ENCODE assay signal across 21 cellular contexts in genomic region chr13:75404721-75405120, GRCh38.
"Had no signal": no experiment of that assay in that cellular context is flagged by ENCODE, and none has a peak within 500 bp of the region (broad histone marks: within the 10 kb centered on the region; RNA-seq: fewer than 3 reads in every experiment).

No MANE protein-coding gene starts in this region.

- H3K4me3 ChIP-seq: left lung, mucosa of descending colon had no signal

- H3K9me3 ChIP-seq: left lung, mucosa of descending colon, neutrophil had no signal

- H3K36me3 ChIP-seq: brain microvascular endothelial cell, left lung, neutrophil had no signal

- H3K9me3 Mint-ChIP-seq: activated T-helper 17 cell treated with anti-CD3 and anti-CD28 coated beads, Interleukin-2, amount 50 U/mL, for 72 hours; dendritic cell treated with granulocyte-macrophage colony-stimulating factor and Interleukin-4, amounts not matched to agents 40 ng/mL and 50 ng/mL, for 4 days; memory B cell had no signal

- H3K27me3 Mint-ChIP-seq: dendritic cell treated with granulocyte-macrophage colony-stimulating factor and Interleukin-4, amounts not matched to agents 40 ng/mL and 50 ng/mL, for 4 days had no signal

- H3K9ac ChIP-seq: parathyroid adenoma had no signal

- DNase-seq: activated CD4-positive, alpha-beta T cell treated with anti-CD3 and anti-CD28 coated beads, Interleukin-2, amount 50 U/mL, for 4 hours; activated naive CD4-positive, alpha-beta T cell treated with Interleukin-2 at 50 U/mL for 16 hours; anterior cingulate cortex; brain microvascular endothelial cell; cerebellar nuclear complex; effector memory CD4-positive, alpha-beta T cell; foreskin keratinocyte; left lung; mucosa of descending colon; naive thymus-derived CD8-positive, alpha-beta T cell; small intestine; stimulated activated CD4-positive, alpha-beta T cell treated with anti-CD3 and anti-CD28 coated beads, Interleukin-4, amount 100 ng/mL, for 4 hours; stimulated activated CD8-positive, alpha-beta memory T cell treated with anti-CD3 and anti-CD28 coated beads, Interleukin-4, amount 100 ng/mL, for 48 hours; stimulated activated naive CD4-positive, alpha-beta T cell treated with Interleukin-2 at 50 U/mL for 16 hours; trophoblast cell had no signal

- H3K4me1 ChIP-seq: foreskin keratinocyte, parathyroid adenoma had no signal

- H3K27me3 ChIP-seq: brain microvascular endothelial cell, foreskin keratinocyte, left lung, neutrophil had no signal

- H3K36me3 Mint-ChIP-seq: memory B cell; naive thymus-derived CD8-positive, alpha-beta T cell had no signal

- H3K4me1 Mint-ChIP-seq: activated T-helper 17 cell treated with anti-CD3 and anti-CD28 coated beads, Interleukin-2, amount 50 U/mL, for 72 hours; memory B cell; naive thymus-derived CD8-positive, alpha-beta T cell had no signal

- H3K27ac Mint-ChIP-seq: activated T-helper 17 cell treated with anti-CD3 and anti-CD28 coated beads, Interleukin-2, amount 50 U/mL, for 72 hours; dendritic cell treated with granulocyte-macrophage colony-stimulating factor and Interleukin-4, amounts not matched to agents 40 ng/mL and 50 ng/mL, for 4 days; memory B cell; naive thymus-derived CD8-positive, alpha-beta T cell had no signal

- H3K27ac ChIP-seq: brain microvascular endothelial cell, foreskin keratinocyte, left lung, neutrophil, parathyroid adenoma had no signal

- ATAC-seq: activated CD4-positive, CD25-positive, alpha-beta regulatory T cell treated with anti-CD3 and anti-CD28 coated beads, Interleukin-2, amount 50 U/mL, for 24 hours; activated T-helper 17 cell treated with anti-CD3 and anti-CD28 coated beads, Interleukin-2, amount 50 U/mL, for 72 hours; foreskin keratinocyte; left lung; mucosa of descending colon; naive thymus-derived CD8-positive, alpha-beta T cell had no signal

- H3K4me3 Mint-ChIP-seq: activated T-helper 17 cell treated with anti-CD3 and anti-CD28 coated beads, Interleukin-2, amount 50 U/mL, for 72 hours; dendritic cell treated with granulocyte-macrophage colony-stimulating factor and Interleukin-4, amounts not matched to agents 40 ng/mL and 50 ng/mL, for 4 days; memory B cell; naive thymus-derived CD8-positive, alpha-beta T cell had no signal
